8 cellular contexts compared by ENCODE assay signal in the genomic region with DNA sequence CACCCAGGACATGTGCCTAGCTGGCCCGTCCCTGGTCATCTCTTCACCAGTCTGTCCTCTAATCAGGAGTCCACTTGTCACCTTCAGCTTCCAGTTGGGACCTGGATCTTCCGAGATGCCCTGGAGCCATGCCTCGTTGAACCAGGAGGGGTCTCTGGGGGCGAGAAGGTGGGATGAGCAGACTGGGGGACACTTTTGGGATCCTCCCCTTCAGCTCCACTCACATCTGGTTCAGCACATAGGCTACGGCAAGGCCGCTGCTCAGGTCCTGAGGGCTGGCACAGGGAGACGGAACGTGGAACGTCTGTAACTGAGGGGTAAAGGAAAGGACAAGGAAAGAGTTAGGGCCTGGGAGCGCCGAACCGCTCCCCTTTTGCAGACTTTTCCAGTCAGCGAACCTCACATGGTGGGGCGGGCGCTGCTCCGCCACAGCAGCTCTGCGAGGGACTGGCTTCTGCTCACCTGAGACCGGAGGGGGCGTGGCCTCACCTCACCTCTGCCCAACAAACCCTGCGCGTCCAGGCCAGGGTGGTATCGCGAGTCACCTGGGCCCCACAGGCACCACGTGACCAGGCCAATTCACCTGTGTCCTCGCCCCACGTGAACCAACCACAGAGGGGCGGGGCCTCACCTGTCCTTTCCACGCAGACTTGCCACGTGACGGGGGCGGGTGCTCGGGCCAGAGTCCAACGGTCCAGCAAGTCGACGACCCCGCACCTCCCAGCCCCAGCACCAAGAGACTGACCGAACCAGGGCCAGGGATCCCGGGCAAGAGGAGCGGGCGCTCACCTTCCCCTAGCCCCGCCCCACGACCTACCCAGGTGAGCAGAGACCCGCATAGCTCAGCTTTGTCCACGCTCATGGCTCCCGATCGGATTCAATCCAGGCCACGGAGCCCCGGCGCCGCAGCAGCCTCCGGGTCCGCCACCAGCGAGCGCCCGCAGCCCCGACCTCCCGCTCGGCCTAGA. TPM values are rescaled to one million over a fixed set of nuclear protein-coding genes. Genes with fewer than 3 reads are reported as not detected.
DNase-seq lines count a peak whose midpoint lies in the region; ATAC-seq and TF ChIP-seq lines count a peak whose summit lies in the region.

Gene HOOK2, minus strand, starts transcription at position 965 of the 968 bp plus-strand sequence. Its CDS starts 103 bp downstream, at position 862.

- peaks cover 14 to 20% (median 19%) of the 10 kb centered on the region in 3 donors for H3K4me1 Mint-ChIP-seq in IgD-negative memory B cell
- H3K4me1 Mint-ChIP-seq in naive B cell: peaks cover 22 to 42% (median 33%) of the 10 kb centered on the region in 3 donors

- DNase-seq in GM12865 (ENCODE audit: low read depth) (peak; percentile 33), WERI-Rb-1 (no peak), epithelial cell of proximal tubule (ENCODE audit: low read depth) (no peak), naive B cell (no peak), DMS114 treated with DMSO at 0.1 percent for 48 hours (lab: John Stamatoyannopoulos, UW; ENCODE audit: unreplicated experiment) (no peak), GM03348 (ENCODE audit: low spot score) (no peak)
- no peak for DNase-seq in stimulated activated CD4-positive, alpha-beta T cell treated with anti-CD3 and anti-CD28 coated beads, Interleukin-12 subunit alpha, Interleukin-12 subunit beta, amount 100 ng/mL, for 4 hours

- no peaks in the 10 kb centered on the region for H3K27me3 ChIP-seq in WERI-Rb-1 (ENCODE audit: insufficient read depth, low read depth, severe bottlenecking)

- H3K27ac ChIP-seq in WERI-Rb-1: peak within 1 kb of the TSS; percentile 81

- no peak for TF ChIP-seq CTCF in GM12865 (IDR thresholded peaks at IDR 0.05; ENCODE audit: insufficient read depth, low read depth, low read length, missing control alignments)
- TF ChIP-seq CTCF in WERI-Rb-1 (IDR thresholded peaks at IDR 0.05; ENCODE audit: low read depth, low read length): no peak
- TF ChIP-seq CTCF in epithelial cell of proximal tubule (conservative IDR thresholded peaks at IDR 0.05; ENCODE audit: low read depth, low read length): no peak

- no peaks in the 10 kb centered on the region for H3K9me3 ChIP-seq in WERI-Rb-1 (ENCODE audit: severe bottlenecking)

- H3K4me3 ChIP-seq in GM12865 (ENCODE audit: low read depth, low read length) (peak within 1 kb of the TSS; percentile 66), WERI-Rb-1 (ENCODE audit: low read depth, low read length) (peak within 1 kb of the TSS; percentile 56), epithelial cell of proximal tubule (ENCODE audit: low read depth, low read length) (peak within 1 kb of the TSS; percentile 86)

- H3K27ac Mint-ChIP-seq in IgD-negative memory B cell: peak within 1 kb of the TSS; percentile 73 to 93 (median 92)
- peak within 1 kb of the TSS; percentile 85 to 92 (median 86) for H3K27ac Mint-ChIP-seq in naive B cell

- H3K4me3 Mint-ChIP-seq in IgD-negative memory B cell: peak within 1 kb of the TSS; percentile 80 to 93 (median 88)
- H3K4me3 Mint-ChIP-seq in naive B cell: peak within 1 kb of the TSS; percentile 71 to 91 (median 83)

- H3K36me3 ChIP-seq in WERI-Rb-1: peaks cover 8% of the 10 kb centered on the region

- H3K9me3 Mint-ChIP-seq in IgD-negative memory B cell: no peaks in the 10 kb centered on the region
- no peaks in the 10 kb centered on the region for H3K9me3 Mint-ChIP-seq in naive B cell

- H3K27me3 Mint-ChIP-seq in IgD-negative memory B cell (no peaks in the 10 kb centered on the region), naive B cell (no peaks in the 10 kb centered on the region)

- H3K36me3 Mint-ChIP-seq in IgD-negative memory B cell: no peaks in the 10 kb centered on the region
- no peaks in the 10 kb centered on the region for H3K36me3 Mint-ChIP-seq in naive B cell

- ATAC-seq in naive B cell (ENCODE audit: low read depth in 2 of 2): no peak

RNA-seq across cellular contexts. Expression of gene HOOK2, which starts in this region (rescaled TPM):
- polyA plus RNA-seq in IgD-negative memory B cell (6.6 TPM), naive B cell (ENCODE audit: low read depth in 6 of 6) (1 to 10 TPM; 1.1 to 7.1 (median 3.3) TPM)
- total RNA-seq in epithelial cell of proximal tubule: 12.3 and 26.3 TPM in 2 replicates
